ENCODE assay signal across 8 cellular contexts in the genomic region with DNA sequence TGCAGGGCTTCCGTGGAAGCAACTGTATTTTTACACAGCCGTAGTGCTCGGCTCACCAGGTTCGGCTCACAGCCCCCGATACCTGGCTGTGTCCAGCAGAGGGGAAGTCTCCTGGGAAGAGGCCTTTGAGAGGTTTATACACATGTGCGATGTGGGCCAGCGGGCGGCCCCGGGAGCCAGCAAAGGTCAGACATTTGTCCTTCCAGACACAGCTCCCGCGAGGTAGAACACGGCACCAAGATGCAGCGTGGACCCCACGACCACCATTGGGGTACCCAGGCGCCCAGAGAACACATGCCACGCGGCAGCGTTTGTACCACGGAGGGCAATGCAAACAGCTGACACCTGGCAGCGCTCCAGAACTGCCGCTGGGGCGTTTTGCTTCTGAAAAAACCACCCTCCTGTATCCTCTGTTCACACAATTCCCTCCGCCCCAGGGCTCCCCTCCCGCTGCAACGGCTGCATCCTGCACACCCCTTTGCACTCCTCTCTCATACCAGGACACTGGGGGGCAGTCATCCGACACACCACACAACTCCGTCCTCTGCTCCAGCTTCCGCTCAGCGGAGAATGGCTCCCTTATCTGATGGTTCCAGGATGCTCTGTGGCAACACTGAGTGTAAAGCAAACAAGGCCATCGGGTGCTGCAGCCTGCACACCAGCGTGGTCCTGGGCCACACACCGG.
A peak's percentile ranks its signal among the peaks of the same experiment; 100 is the strongest.
DNase-seq lines count a peak whose midpoint lies in the region; ATAC-seq, FAIRE-seq and TF ChIP-seq lines count a peak whose summit lies in the region.

No MANE protein-coding gene starts in this region.

- CTCF ChIA-PET in activated naive CD4-positive, alpha-beta T cell treated with anti-CD3 and anti-CD28 coated beads for 36 hours (lab: Charles Lee) = interaction anchor here (0.6 to 2.4 kb wide), 15 partner anchors 10 to 641 kb away, joined by 3 to 36 read pairs (median 4); no protein-coding TSS in a partner anchor

- no peaks in the 10 kb centered on the region for H3K79me2 ChIP-seq in DND-41 (ENCODE audit: insufficient read depth, low read length)
- no peaks in the 10 kb centered on the region for H3K79me2 ChIP-seq in Loucy (ENCODE audit: insufficient read depth, low read length)

- ATAC-seq in DND-41 (ENCODE audit: insufficient read depth, low read depth) (peak; percentile 88), pancreas (peak; percentile 83 to 96 (median 94)), GM18505 (IDR thresholded peaks at IDR 0.05; ENCODE audit: unreplicated experiment) (no peak)

- no peak for FAIRE-seq in pancreas (lab: Jason Lieb, UNC)

- H3K9me2 ChIP-seq in Loucy (replicated peaks; ENCODE audit: low read depth, low read length) = no peaks in the 10 kb centered on the region

- no peak for TF ChIP-seq EP300 in suprapubic skin (IDR thresholded peaks at IDR 0.05)

- H4K20me1 ChIP-seq in DND-41 (ENCODE audit: insufficient read depth, low read length) = no peaks in the 10 kb centered on the region
- H4K20me1 ChIP-seq in Loucy (ENCODE audit: insufficient read depth, low read length, poor library complexity, severe bottlenecking) = no peaks in the 10 kb centered on the region

- H3K4me2 ChIP-seq in DND-41 (ENCODE audit: insufficient read depth, low read length) (no peak overlapping the region; the same call in 1 of the 2 replicates), Loucy (ENCODE audit: low read depth, low read length, poor library complexity, severe bottlenecking) (peak overlapping the region; percentile 11)

- H3K27me3 ChIP-seq in DND-41 (ENCODE audit: insufficient read depth, low read length, poor library complexity) (no peaks in the 10 kb centered on the region), Loucy (ENCODE audit: insufficient read depth, low read length, poor library complexity, severe bottlenecking) (no peaks in the 10 kb centered on the region), SJCRH30 (peaks cover 12% of the 10 kb centered on the region), pancreas (no peaks in the 10 kb centered on the region), suprapubic skin (no peaks in the 10 kb centered on the region)

- TF ChIP-seq CTCF in DND-41 (IDR thresholded peaks at IDR 0.05; ENCODE audit: borderline replicate concordance, extremely low read depth, low read length, poor library complexity, severe bottlenecking) (peak; percentile 69), Loucy (conservative IDR thresholded peaks at IDR 0.05; ENCODE audit: low read length) (peak; percentile 60), glutamatergic neuron (IDR thresholded peaks at IDR 0.05; ENCODE audit: partially characterized antibody, unreplicated experiment) (no peak), pancreas (IDR thresholded peaks at IDR 0.05) (peak in 3 of 4 donors; percentile 23 to 48 (median 34)), suprapubic skin (IDR thresholded peaks at IDR 0.05) (peak; percentile 38 to 48)

- H3K36me3 ChIP-seq in DND-41 (ENCODE audit: insufficient read depth, low read length) (no peaks in the 10 kb centered on the region), Loucy (ENCODE audit: insufficient read depth, low read length) (no peaks in the 10 kb centered on the region), SJCRH30 (no peaks in the 10 kb centered on the region), pancreas (no peaks in the 10 kb centered on the region), suprapubic skin (no peaks in the 10 kb centered on the region)

- H3K4me3 ChIP-seq in DND-41 (ENCODE audit: low read depth in 1 of 2, low read length in 2 of 2) = no peak overlapping the region
- H3K4me3 ChIP-seq in Loucy (ENCODE audit: low read length, poor library complexity, severe bottlenecking) = no peak overlapping the region
- no peak overlapping the region for H3K4me3 ChIP-seq in SJCRH30
- no peak overlapping the region for H3K4me3 ChIP-seq in pancreas
- no peak overlapping the region for H3K4me3 ChIP-seq in suprapubic skin

- peak overlapping the region; percentile 42 for H3K4me3 Mint-ChIP-seq in activated naive CD4-positive, alpha-beta T cell treated with anti-CD3 and anti-CD28 coated beads for 36 hours
- H3K4me3 Mint-ChIP-seq in glutamatergic neuron (ENCODE audit: unreplicated experiment) = peak overlapping the region; percentile 12

- no peak overlapping the region for H3K9ac ChIP-seq in DND-41 (ENCODE audit: low read depth, low read length)
- no peak overlapping the region for H3K9ac ChIP-seq in Loucy (ENCODE audit: low read depth, low read length, poor library complexity, severe bottlenecking)

- DNase-seq in DND-41 = peak; percentile 62
- peak; percentile 83 to 87 for DNase-seq in SJCRH30
- DNase-seq in activated naive CD4-positive, alpha-beta T cell treated with anti-CD3 and anti-CD28 coated beads for 36 hours = peak; percentile 87
- peak; percentile 71 for DNase-seq in glutamatergic neuron
- peak; percentile 61 to 79 (median 76) for DNase-seq in pancreas
- peak; percentile 91 for DNase-seq in suprapubic skin (ENCODE audit: low spot score in 2 of 2)

- H2AFZ ChIP-seq in DND-41 (ENCODE audit: low read depth, low read length) (no peak overlapping the region), Loucy (ENCODE audit: low read length) (no peak overlapping the region)

- WGBS in pancreas, 2 donors = 26 to 28% methylated on average over 31 to 32 of the region's 32 CpGs
- 47% methylated on average over 16 of the region's 32 CpGs for WGBS in suprapubic skin

- no peaks in the 10 kb centered on the region for H3K36me3 Mint-ChIP-seq in activated naive CD4-positive, alpha-beta T cell treated with anti-CD3 and anti-CD28 coated beads for 36 hours (ENCODE audit: low read depth)
- H3K36me3 Mint-ChIP-seq in glutamatergic neuron (ENCODE audit: unreplicated experiment) = no peaks in the 10 kb centered on the region

- H3K27ac ChIP-seq in DND-41 (ENCODE audit: low read length) (no peak overlapping the region), SJCRH30 (no peak overlapping the region), pancreas (peak overlapping the region in 1 of 4 donors; percentile 79), suprapubic skin (peak overlapping the region; percentile 65)

- H3K4me1 Mint-ChIP-seq in activated naive CD4-positive, alpha-beta T cell treated with anti-CD3 and anti-CD28 coated beads for 36 hours (ENCODE audit: low read depth) = peaks cover 27% of the 10 kb centered on the region
- H3K4me1 Mint-ChIP-seq in glutamatergic neuron (ENCODE audit: low read depth, unreplicated experiment) = peaks cover 20% of the 10 kb centered on the region

- intact Hi-C loops in activated naive CD4-positive, alpha-beta T cell treated with anti-CD3 and anti-CD28 coated beads for 36 hours (cut with micrococcal nuclease) = loop anchor here (1.0 to 5.0 kb wide), 6 partner anchors 122 to 690 kb away; no protein-coding TSS in a partner anchor
- intact Hi-C loops in pancreas (cut with DNase I) = loop anchor here in 2 of 3 donors (5.0 to 10.0 kb wide), 3 partner anchors 118 to 1462 kb away; no protein-coding TSS in a partner anchor

- H3K27ac Mint-ChIP-seq in activated naive CD4-positive, alpha-beta T cell treated with anti-CD3 and anti-CD28 coated beads for 36 hours = no peak overlapping the region
- H3K27ac Mint-ChIP-seq in glutamatergic neuron (ENCODE audit: unreplicated experiment) = peak overlapping the region; percentile 33

- H3K4me1 ChIP-seq in DND-41 (ENCODE audit: insufficient read depth, low read length) = peaks cover 12% of the 10 kb centered on the region
- H3K4me1 ChIP-seq in Loucy (ENCODE audit: insufficient read depth, low read length, poor library complexity, severe bottlenecking) = peaks cover 25% of the 10 kb centered on the region
- H3K4me1 ChIP-seq in SJCRH30 = peaks cover 13% of the 10 kb centered on the region
- H3K4me1 ChIP-seq in pancreas = peaks cover 7 to 14% (median 9%) of the 10 kb centered on the region in 3 donors
- peaks cover 32% of the 10 kb centered on the region for H3K4me1 ChIP-seq in suprapubic skin

- H3K9me3 ChIP-seq in DND-41 (ENCODE audit: insufficient read depth, low read length, severe bottlenecking) (no peaks in the 10 kb centered on the region), Loucy (ENCODE audit: insufficient read depth, low read depth, low read length) (no peaks in the 10 kb centered on the region), SJCRH30 (replicated peaks) (no peaks in the 10 kb centered on the region), pancreas (no peaks in the 10 kb centered on the region), suprapubic skin (no peaks in the 10 kb centered on the region)

- no peaks in the 10 kb centered on the region for H3K9me3 Mint-ChIP-seq in activated naive CD4-positive, alpha-beta T cell treated with anti-CD3 and anti-CD28 coated beads for 36 hours
- peaks cover 2% of the 10 kb centered on the region for H3K9me3 Mint-ChIP-seq in glutamatergic neuron (ENCODE audit: unreplicated experiment)

- TF ChIP-seq POLR2A in suprapubic skin (IDR thresholded peaks at IDR 0.05) (peak in 1 of 2 donors; percentile 1), GM18505 (IDR thresholded peaks at IDR 0.05; ENCODE audit: borderline replicate concordance, extremely low read depth, insufficient read depth, insufficient read length) (no peak)

- H3K27me3 Mint-ChIP-seq in activated naive CD4-positive, alpha-beta T cell treated with anti-CD3 and anti-CD28 coated beads for 36 hours (ENCODE audit: low read depth) = peaks cover 36% of the 10 kb centered on the region
- peaks cover 5% of the 10 kb centered on the region for H3K27me3 Mint-ChIP-seq in glutamatergic neuron (ENCODE audit: unreplicated experiment)

- no peaks in the 10 kb centered on the region for H3F3A ChIP-seq in Loucy (ENCODE audit: low read depth)
